ENCODE assay signal across 1 cellular context in the genomic region with DNA sequence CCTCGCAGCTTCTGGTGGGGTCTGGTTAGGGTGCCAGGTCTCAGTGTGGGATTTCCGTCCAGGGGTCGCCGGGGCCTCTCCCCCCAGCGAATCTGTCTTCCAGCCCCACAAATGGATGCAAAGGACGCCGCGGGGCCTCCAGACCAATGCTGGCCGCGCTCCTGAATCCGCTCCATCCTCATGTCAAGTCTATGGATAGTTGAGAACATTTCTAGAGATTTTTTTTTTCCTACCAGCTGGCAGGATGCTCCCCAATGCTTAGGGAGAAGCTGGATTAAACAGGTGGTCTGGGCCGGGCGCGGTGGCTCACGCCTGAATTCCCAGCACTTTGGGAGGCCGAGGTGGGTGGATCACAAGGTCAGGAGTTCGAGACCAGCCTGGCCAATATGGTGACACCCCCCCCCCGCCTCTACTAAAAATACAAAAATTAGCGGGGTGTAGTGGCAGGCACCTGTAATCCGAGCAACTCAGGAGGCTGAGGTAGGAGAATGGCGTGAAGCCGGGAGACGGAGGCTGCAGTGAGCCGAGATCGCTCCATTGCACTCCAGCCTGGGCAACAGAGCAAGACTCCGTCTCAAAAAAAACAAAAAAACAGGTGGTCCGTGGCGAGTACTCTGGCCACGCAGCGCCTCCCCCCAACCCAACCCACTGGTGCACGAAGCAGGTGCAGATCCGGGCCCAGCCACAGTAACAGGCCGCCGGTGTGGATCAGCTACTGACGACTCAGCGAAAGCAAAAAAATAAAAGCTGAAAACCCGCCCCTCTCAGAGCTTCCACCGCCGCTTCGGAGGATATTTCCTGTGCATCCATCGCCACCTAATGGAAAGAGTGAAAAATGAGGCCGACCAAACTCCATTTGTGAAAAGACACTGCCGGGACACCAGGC.
TF ChIP-seq lines count a peak whose summit lies in the region.

No MANE protein-coding gene starts in this region.

TF ChIP-seq in HEK293, 187 proteins besides CTCF, POLR2A, EP300 and RAD21 (continued from another document):
- no peak for TF ChIP-seq ZNF19 (tag by site-specific recombination; IDR thresholded peaks at IDR 0.05; ENCODE audit: low read depth)
- no peak for TF ChIP-seq YY1 (tag by site-specific recombination; IDR thresholded peaks at IDR 0.05)
- peak; percentile 26; the same call in 1 of the 2 replicates for TF ChIP-seq SP2 (tag by site-specific recombination; IDR thresholded peaks at IDR 0.05)
- no peak for TF ChIP-seq ZNF37A (tag by site-specific recombination; IDR thresholded peaks at IDR 0.05)
- peak; percentile 67; the same call in 1 of the 2 replicates for TF ChIP-seq MYNN (tag by site-specific recombination; IDR thresholded peaks at IDR 0.05; ENCODE audit: borderline replicate concordance)
- TF ChIP-seq ZNF140 (tag by site-specific recombination; IDR thresholded peaks at IDR 0.05), result no peak
- TF ChIP-seq, protein P1, sequence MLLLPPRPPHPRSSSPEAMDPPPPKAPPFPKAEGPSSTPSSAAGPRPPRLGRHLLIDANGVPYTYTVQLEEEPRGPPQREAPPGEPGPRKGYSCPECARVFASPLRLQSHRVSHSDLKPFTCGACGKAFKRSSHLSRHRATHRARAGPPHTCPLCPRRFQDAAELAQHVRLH (tag by site-specific recombination; IDR thresholded peaks at IDR 0.05), result 0 out of 2 replicates have a peak, but pooled peaks have one; percentile 48
- TF ChIP-seq SP7 (tag by site-specific recombination; IDR thresholded peaks at IDR 0.05), result peak; percentile 39; the same call in 1 of the 2 replicates
- TF ChIP-seq, protein P2, sequence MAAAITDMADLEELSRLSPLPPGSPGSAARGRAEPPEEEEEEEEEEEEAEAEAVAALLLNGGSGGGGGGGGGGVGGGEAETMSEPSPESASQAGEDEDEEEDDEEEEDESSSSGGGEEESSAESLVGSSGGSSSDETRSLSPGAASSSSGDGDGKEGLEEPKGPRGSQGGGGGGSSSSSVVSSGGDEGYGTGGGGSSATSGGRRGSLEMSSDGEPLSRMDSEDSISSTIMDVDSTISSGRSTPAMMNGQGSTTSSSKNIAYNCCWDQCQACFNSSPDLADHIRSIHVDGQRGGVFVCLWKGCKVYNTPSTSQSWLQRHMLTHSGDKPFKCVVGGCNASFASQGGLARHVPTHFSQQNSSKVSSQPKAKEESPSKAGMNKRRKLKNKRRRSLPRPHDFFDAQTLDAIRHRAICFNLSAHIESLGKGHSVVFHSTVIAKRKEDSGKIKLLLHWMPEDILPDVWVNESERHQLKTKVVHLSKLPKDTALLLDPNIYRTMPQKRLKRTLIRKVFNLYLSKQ (tag by site-specific recombination; IDR thresholded peaks at IDR 0.05; ENCODE audit: borderline replicate concordance), result no peak
